Comparison of ENCODE assay signal across 24 cellular contexts in genomic region chr12:82758743-82759142, GRCh38.
DNase-seq lines count a peak whose midpoint lies in the region; ATAC-seq and TF ChIP-seq lines count a peak whose summit lies in the region.
"Had no signal": no experiment of that assay in that cellular context is flagged by ENCODE, and none has a peak within 500 bp of the region (broad histone marks: within the 10 kb centered on the region; RNA-seq: fewer than 3 reads in every experiment).

No MANE protein-coding gene starts in this region.

- intact Hi-C loops in PC-3 (cut with micrococcal nuclease) (no loop called here), aorta (cut with DNase I) (no loop called here)
- intact Hi-C loops in naive thymus-derived CD4-positive, alpha-beta T cell (cut with micrococcal nuclease) = no loop called here

- no peak overlapping the region for H3K4me3 Mint-ChIP-seq in naive thymus-derived CD4-positive, alpha-beta T cell
- H3K4me3 Mint-ChIP-seq: activated naive CD4-positive, alpha-beta T cell treated with anti-CD3 and anti-CD28 coated beads, Interleukin-2, amount 10 ng/mL, durations not matched to agents 7 days and 5 days; CD8-positive, alpha-beta T cell; dendritic cell treated with granulocyte-macrophage colony-stimulating factor and Interleukin-4, amounts not matched to agents 40 ng/mL and 50 ng/mL, for 4 days; naive B cell; stimulated activated effector memory CD8-positive, alpha-beta T cell treated with anti-CD3 and anti-CD28 coated beads, Interleukin-12 subunit alpha, Interleukin-12 subunit beta, amount 100 ng/mL, for 72 hours had no signal

- H3K9me3 Mint-ChIP-seq in naive thymus-derived CD4-positive, alpha-beta T cell = no peaks in the 10 kb centered on the region
- H3K9me3 Mint-ChIP-seq: activated naive CD4-positive, alpha-beta T cell treated with anti-CD3 and anti-CD28 coated beads, Interleukin-2, amount 10 ng/mL, durations not matched to agents 7 days and 5 days; CD8-positive, alpha-beta T cell; dendritic cell treated with granulocyte-macrophage colony-stimulating factor and Interleukin-4, amounts not matched to agents 40 ng/mL and 50 ng/mL, for 4 days; naive B cell; stimulated activated effector memory CD8-positive, alpha-beta T cell treated with anti-CD3 and anti-CD28 coated beads, Interleukin-12 subunit alpha, Interleukin-12 subunit beta, amount 100 ng/mL, for 72 hours had no signal

- no peak overlapping the region for H3K9ac ChIP-seq in PC-3 (ENCODE audit: low read length)
- H3K9ac ChIP-seq: KMS-11 had no signal

- POLR2A ChIA-PET in PC-3 (lab: Charles Lee; ENCODE audit: unreplicated experiment) = interaction anchor here (0.6 kb wide), 1 partner anchor 134 kb away, joined by 3 read pairs; no protein-coding TSS in a partner anchor
- POLR2A ChIA-PET in naive thymus-derived CD4-positive, alpha-beta T cell (lab: Charles Lee) = no interaction called here

- H3K27ac Mint-ChIP-seq in naive thymus-derived CD4-positive, alpha-beta T cell = no peak overlapping the region
- H3K27ac Mint-ChIP-seq: activated naive CD4-positive, alpha-beta T cell treated with anti-CD3 and anti-CD28 coated beads, Interleukin-2, amount 10 ng/mL, durations not matched to agents 7 days and 5 days; CD8-positive, alpha-beta T cell; dendritic cell treated with granulocyte-macrophage colony-stimulating factor and Interleukin-4, amounts not matched to agents 40 ng/mL and 50 ng/mL, for 4 days; naive B cell; stimulated activated effector memory CD8-positive, alpha-beta T cell treated with anti-CD3 and anti-CD28 coated beads, Interleukin-12 subunit alpha, Interleukin-12 subunit beta, amount 100 ng/mL, for 72 hours had no signal

- no TSS peak for BruUV-seq in PC-3 (replicated peaks; lab: Mats Ljungman, UMichigan)

- no peak overlapping the region for H3K4me2 ChIP-seq in PC-3 (ENCODE audit: low read length)
- H3K4me2 ChIP-seq: KMS-11 had no signal

- no peak overlapping the region for H3K27ac ChIP-seq in PC-3 (ENCODE audit: low read length)
- H3K27ac ChIP-seq in aorta (ENCODE audit: low read depth in 1 of 2, low read length in 2 of 2) = no peak overlapping the region
- H3K27ac ChIP-seq in naive thymus-derived CD4-positive, alpha-beta T cell (ENCODE audit: low read depth, low read length) = no peak overlapping the region
- H3K27ac ChIP-seq: body of pancreas, heart right ventricle, KMS-11 had no signal

- H3K9me3 ChIP-seq in PC-3 (ENCODE audit: low read length) = no peaks in the 10 kb centered on the region
- H3K9me3 ChIP-seq in aorta (ENCODE audit: control insufficient read depth, low read length) = no peaks in the 10 kb centered on the region
- no peaks in the 10 kb centered on the region for H3K9me3 ChIP-seq in naive thymus-derived CD4-positive, alpha-beta T cell (ENCODE audit: control insufficient read depth in 2 of 3, low read length in 3 of 3)
- H3K9me3 ChIP-seq: body of pancreas, heart right ventricle had no signal

- no peak for ATAC-seq in PC-3
- ATAC-seq in GM19351 (IDR thresholded peaks at IDR 0.05; ENCODE audit: unreplicated experiment) = no peak
- no peak for ATAC-seq in HG02588 (IDR thresholded peaks at IDR 0.05; ENCODE audit: unreplicated experiment)
- ATAC-seq in aorta (ENCODE audit: low FRiP score) = no peak
- no peak for ATAC-seq in naive thymus-derived CD4-positive, alpha-beta T cell
- ATAC-seq: body of pancreas; CD8-positive, alpha-beta T cell; heart right ventricle; stimulated activated effector memory CD8-positive, alpha-beta T cell treated with anti-CD3 and anti-CD28 coated beads, Interleukin-12 subunit alpha, Interleukin-12 subunit beta, amount 100 ng/mL, for 72 hours had no signal

- no peaks in the 10 kb centered on the region for H3F3A ChIP-seq in PC-3 (ENCODE audit: low read length, unreplicated experiment)

- H2AFZ ChIP-seq in PC-3 (ENCODE audit: low read length) = no peak overlapping the region

- no peaks in the 10 kb centered on the region for H3K36me3 ChIP-seq in PC-3 (ENCODE audit: low read depth, low read length)
- H3K36me3 ChIP-seq in aorta (ENCODE audit: control insufficient read depth in 1 of 2, insufficient read depth in 2 of 2, low read length in 1 of 2) = no peaks in the 10 kb centered on the region
- no peaks in the 10 kb centered on the region for H3K36me3 ChIP-seq in naive thymus-derived CD4-positive, alpha-beta T cell (ENCODE audit: control insufficient read depth in 2 of 3, insufficient read depth in 3 of 3, low read length in 3 of 3)
- H3K36me3 ChIP-seq: heart right ventricle had no signal

- no peaks in the 10 kb centered on the region for H3K9me2 ChIP-seq in PC-3 (replicated peaks; ENCODE audit: low read length)

- peaks cover 0 to 4% (median 0%) of the 10 kb centered on the region in 5 donors for H3K36me3 Mint-ChIP-seq in naive thymus-derived CD4-positive, alpha-beta T cell
- H3K36me3 Mint-ChIP-seq: activated naive CD4-positive, alpha-beta T cell treated with anti-CD3 and anti-CD28 coated beads, Interleukin-2, amount 10 ng/mL, durations not matched to agents 7 days and 5 days; CD8-positive, alpha-beta T cell; naive B cell; stimulated activated effector memory CD8-positive, alpha-beta T cell treated with anti-CD3 and anti-CD28 coated beads, Interleukin-12 subunit alpha, Interleukin-12 subunit beta, amount 100 ng/mL, for 72 hours had no signal

- H3K27me3 Mint-ChIP-seq in naive thymus-derived CD4-positive, alpha-beta T cell = no peaks in the 10 kb centered on the region
- H3K27me3 Mint-ChIP-seq: activated naive CD4-positive, alpha-beta T cell treated with anti-CD3 and anti-CD28 coated beads, Interleukin-2, amount 10 ng/mL, durations not matched to agents 7 days and 5 days; dendritic cell treated with granulocyte-macrophage colony-stimulating factor and Interleukin-4, amounts not matched to agents 40 ng/mL and 50 ng/mL, for 4 days; naive B cell had no signal

- H3K4me1 Mint-ChIP-seq in naive thymus-derived CD4-positive, alpha-beta T cell = no peaks in the 10 kb centered on the region
- H3K4me1 Mint-ChIP-seq: activated naive CD4-positive, alpha-beta T cell treated with anti-CD3 and anti-CD28 coated beads, Interleukin-2, amount 10 ng/mL, durations not matched to agents 7 days and 5 days; stimulated activated effector memory CD8-positive, alpha-beta T cell treated with anti-CD3 and anti-CD28 coated beads, Interleukin-12 subunit alpha, Interleukin-12 subunit beta, amount 100 ng/mL, for 72 hours had no signal

- H4K20me1 ChIP-seq in PC-3 (ENCODE audit: low read length) = no peaks in the 10 kb centered on the region

- peak; percentile 34; the same call in 1 of the 2 replicates for TF ChIP-seq CTCF in PC-3 (conservative IDR thresholded peaks at IDR 0.05; ENCODE audit: low read depth, low read length)

- 86 to 89% methylated on average over 3 of the region's 3 CpGs for WGBS in aorta, 2 donors

- H3K27me3 ChIP-seq in PC-3 (ENCODE audit: low read length) = no peaks in the 10 kb centered on the region
- H3K27me3 ChIP-seq in aorta (ENCODE audit: control insufficient read depth in 1 of 2, insufficient read depth in 2 of 2, low read length in 1 of 2) = no peaks in the 10 kb centered on the region
- no peaks in the 10 kb centered on the region for H3K27me3 ChIP-seq in naive thymus-derived CD4-positive, alpha-beta T cell (ENCODE audit: control insufficient read depth in 2 of 2, insufficient read depth in 2 of 2, low read length in 2 of 2)
- H3K27me3 ChIP-seq: body of pancreas, heart right ventricle had no signal

- CTCF ChIA-PET in PC-3 (lab: Charles Lee) = no interaction called here
- CTCF ChIA-PET in naive thymus-derived CD4-positive, alpha-beta T cell (lab: Charles Lee) = no interaction called here

- H3K4me1 ChIP-seq in PC-3 (ENCODE audit: insufficient read depth, low read length) (no peaks in the 10 kb centered on the region), aorta (ENCODE audit: control insufficient read depth in 1 of 2, insufficient read depth in 2 of 2, low read length in 2 of 2) (no peaks in the 10 kb centered on the region)
- H3K4me1 ChIP-seq in naive thymus-derived CD4-positive, alpha-beta T cell (ENCODE audit: control insufficient read depth in 2 of 2, insufficient read depth in 2 of 2, low read length in 2 of 2) = no peaks in the 10 kb centered on the region

- DNase-seq in NCI-H748 (lab: John Stamatoyannopoulos, UW; ENCODE audit: unreplicated experiment) (peak; percentile 30), NCI-H748 treated with DMSO at 0.1 percent for 48 hours (lab: John Stamatoyannopoulos, UW) (no peak), PC-3 (no peak), globus pallidus (ENCODE audit: low spot score) (peak; percentile 67), aorta (no peak)
- DNase-seq in naive thymus-derived CD4-positive, alpha-beta T cell = no peak
- DNase-seq: ACHN; activated CD4-positive, alpha-beta T cell treated with anti-CD3 and anti-CD28 coated beads, Interleukin-2, amount 50 U/mL, for 1 hour; activated naive CD4-positive, alpha-beta T cell treated with anti-CD3 and anti-CD28 coated beads, Interleukin-2, amount 10 ng/mL, durations not matched to agents 7 days and 5 days; activated T-cell treated with anti-CD3 and anti-CD28 coated beads for 4 hours; body of pancreas; CD8-positive, alpha-beta T cell; HCEC 1CT; heart right ventricle; naive B cell; NCI-H187; NCI-H526 treated with DMSO at 0.1 percent for 48 hours; trophoblast cell had no signal

- no peaks in the 10 kb centered on the region for H3K79me2 ChIP-seq in PC-3 (ENCODE audit: low read length)

- H3K4me3 ChIP-seq in PC-3 (ENCODE audit: low read length) (no peak overlapping the region), aorta (ENCODE audit: low read length in 2 of 2) (no peak overlapping the region)
- H3K4me3 ChIP-seq in naive thymus-derived CD4-positive, alpha-beta T cell (ENCODE audit: low read length) = no peak overlapping the region
- H3K4me3 ChIP-seq: body of pancreas, heart right ventricle, lung had no signal

Comparison
In these comparisons a context has a peak if more than half of its experiments do, and no peak if none do; other contexts are left out.
1. DNase-seq: peak in NCI-H748 (single experiment) and globus pallidus (single experiment); none in NCI-H748 treated with DMSO at 0.1 percent for 48 hours (single experiment), PC-3 (single experiment), aorta (0 of 2) and naive thymus-derived CD4-positive, alpha-beta T cell (0 of 9).